Comparison of ENCODE assay signal across 9 cellular contexts in the genomic region with DNA sequence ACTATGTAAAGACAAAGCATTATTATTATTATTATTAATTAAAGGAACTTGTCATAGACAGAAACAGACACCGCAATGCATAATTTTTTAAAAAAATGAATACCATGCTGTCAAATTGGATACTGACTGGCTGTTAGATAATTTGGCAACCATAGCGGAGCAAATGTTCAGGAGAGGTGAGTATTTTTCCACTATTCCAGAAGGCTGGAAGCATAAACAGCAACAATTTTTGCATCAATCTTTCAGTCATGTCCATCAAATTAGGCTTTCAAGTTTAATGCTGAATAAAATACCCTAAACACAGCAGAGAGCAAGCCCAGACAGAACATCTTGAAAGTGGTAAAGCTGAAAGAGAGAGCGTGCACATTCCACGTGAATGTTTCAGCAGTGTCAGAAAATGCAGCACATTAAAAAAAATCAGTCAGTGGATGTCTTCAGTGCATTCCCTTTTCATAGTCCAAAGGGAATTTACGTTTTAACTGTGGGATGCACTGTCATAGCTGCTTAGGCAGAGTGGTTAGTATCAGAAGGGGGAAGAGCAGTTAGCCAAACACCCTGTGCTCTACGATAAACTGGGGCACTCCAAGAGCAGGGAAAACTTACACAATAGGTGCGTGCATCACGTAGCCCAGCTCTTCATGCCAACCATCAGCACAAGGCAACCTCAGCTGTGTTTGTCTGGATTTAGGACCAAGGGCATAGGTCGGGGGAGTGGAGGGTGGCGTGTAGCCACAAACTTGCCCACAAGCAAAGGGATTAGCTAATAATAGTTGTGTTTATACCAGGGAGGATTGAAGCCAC.
A peak's percentile ranks its signal among the peaks of the same experiment; 100 is the strongest.
DNase-seq lines count a peak whose midpoint lies in the region; ATAC-seq and TF ChIP-seq lines count a peak whose summit lies in the region.
"Had no signal": no experiment of that assay in that cellular context is flagged by ENCODE, and none has a peak within 500 bp of the region (broad histone marks: within the 10 kb centered on the region; RNA-seq: fewer than 3 reads in every experiment).

No MANE protein-coding gene starts in this region.

- H3K4me2 ChIP-seq in PC-3 (ENCODE audit: low read length) = no peak overlapping the region
- H3K4me2 ChIP-seq: neural progenitor cell had no signal

- TF ChIP-seq CTCF in gastroesophageal sphincter (IDR thresholded peaks at IDR 0.05) (no peak), PC-3 (conservative IDR thresholded peaks at IDR 0.05; ENCODE audit: low read depth, low read length) (no peak)

- TF ChIP-seq POLR2A in gastroesophageal sphincter (IDR thresholded peaks at IDR 0.05) = no peak

- no TSS peak for BruUV-seq in PC-3 (replicated peaks; lab: Mats Ljungman, UMichigan)

- no peaks in the 10 kb centered on the region for H3K9me2 ChIP-seq in PC-3 (replicated peaks; ENCODE audit: low read length)

- ATAC-seq in gastroesophageal sphincter (peak; percentile 87), PC-3 (no peak), GM21390 (IDR thresholded peaks at IDR 0.05; ENCODE audit: unreplicated experiment) (no peak)

- no peaks in the 10 kb centered on the region for H3K36me3 ChIP-seq in gastroesophageal sphincter
- no peaks in the 10 kb centered on the region for H3K36me3 ChIP-seq in PC-3 (ENCODE audit: low read depth, low read length)
- H3K36me3 ChIP-seq: neural progenitor cell had no signal

- H3K4me1 ChIP-seq in gastroesophageal sphincter = peaks cover 3 to 18% (median 11%) of the 10 kb centered on the region in 3 donors
- H3K4me1 ChIP-seq in PC-3 (ENCODE audit: insufficient read depth, low read length) = no peaks in the 10 kb centered on the region
- H3K4me1 ChIP-seq: neural progenitor cell had no signal

- no peaks in the 10 kb centered on the region for H3K79me2 ChIP-seq in PC-3 (ENCODE audit: low read length)

- TF ChIP-seq EP300 in gastroesophageal sphincter (IDR thresholded peaks at IDR 0.05) = no peak

- intact Hi-C loops in PC-3 (cut with micrococcal nuclease) = no loop called here

- no peaks in the 10 kb centered on the region for H4K20me1 ChIP-seq in PC-3 (ENCODE audit: low read length)

- H2AFZ ChIP-seq in PC-3 (ENCODE audit: low read length) = no peak overlapping the region

- H3K27ac ChIP-seq in gastroesophageal sphincter (peak overlapping the region; percentile 16 to 78 (median 74)), PC-3 (ENCODE audit: low read length) (no peak overlapping the region)
- H3K27ac ChIP-seq: neural progenitor cell had no signal

- POLR2A ChIA-PET in PC-3 (lab: Charles Lee; ENCODE audit: unreplicated experiment) = no interaction called here

- no peaks in the 10 kb centered on the region for H3F3A ChIP-seq in PC-3 (ENCODE audit: low read length, unreplicated experiment)

- H3K4me3 ChIP-seq in gastroesophageal sphincter (peak overlapping the region in 1 of 2 donors; percentile 11), skeletal muscle cell (ENCODE audit: low read depth, low read length) (peak overlapping the region; percentile 2), PC-3 (ENCODE audit: low read length) (no peak overlapping the region)
- H3K4me3 ChIP-seq: neural progenitor cell had no signal

- CTCF ChIA-PET in PC-3 (lab: Charles Lee) = interaction anchor here (0.7 kb wide), 1 partner anchor 15 kb away, joined by 4 read pairs; no protein-coding TSS in a partner anchor

- WGBS in gastroesophageal sphincter (ENCODE audit: low coverage in 1 of 2), 2 donors = 23 to 24% methylated on average over 5 to 9 of the region's 10 CpGs

- no peak overlapping the region for H3K9ac ChIP-seq in PC-3 (ENCODE audit: low read length)
- H3K9ac ChIP-seq: neural progenitor cell had no signal

- no peaks in the 10 kb centered on the region for H3K27me3 ChIP-seq in gastroesophageal sphincter
- no peaks in the 10 kb centered on the region for H3K27me3 ChIP-seq in PC-3 (ENCODE audit: low read length)
- H3K27me3 ChIP-seq: neural progenitor cell had no signal

- H3K9me3 ChIP-seq in gastroesophageal sphincter (no peaks in the 10 kb centered on the region), PC-3 (ENCODE audit: low read length) (no peaks in the 10 kb centered on the region)

- DNase-seq in GM03348 (ENCODE audit: low spot score) (peak; percentile 78), amniotic epithelial cell (ENCODE audit: low read depth) (peak; percentile 84), skeletal muscle cell (ENCODE audit: low read depth) (peak; percentile 91), NCI-H2107 treated with DMSO at 0.1 percent for 48 hours (lab: John Stamatoyannopoulos, UW; ENCODE audit: unreplicated experiment) (no peak), PC-3 (no peak), DMS79 treated with DMSO at 0.1 percent for 48 hours (lab: John Stamatoyannopoulos, UW) (no peak)

Comparison
In these comparisons a context has a peak if more than half of its experiments do, and no peak if none do; other contexts are left out.
1. DNase-seq: peak in GM03348 (single experiment), amniotic epithelial cell (single experiment) and skeletal muscle cell (single experiment); none in NCI-H2107 treated with DMSO at 0.1 percent for 48 hours (single experiment), PC-3 (single experiment) and DMS79 treated with DMSO at 0.1 percent for 48 hours (single experiment).